In genomic region chr6:25041676-25042598, GRCh38 we compare ENCODE assay signal across 8 cellular contexts.
DNase-seq lines count a peak whose midpoint lies in the region; ATAC-seq and TF ChIP-seq lines count a peak whose summit lies in the region.

No MANE protein-coding gene starts in this region.

- ATAC-seq in activated naive CD8-positive, alpha-beta T cell treated with anti-CD3 and anti-CD28 coated beads, Interleukin-2, amount 10 ng/mL, durations not matched to agents 7 days and 5 days (ENCODE audit: low read depth): peak; percentile 71
- ATAC-seq in stimulated activated effector memory CD8-positive, alpha-beta T cell treated with anti-CD3 and anti-CD28 coated beads, Interleukin-12 subunit alpha, Interleukin-12 subunit beta, amount 100 ng/mL, for 72 hours: peak; percentile 78
- ATAC-seq in GM19035 (IDR thresholded peaks at IDR 0.05; ENCODE audit: unreplicated experiment): no peak

- 56 to 59% methylated on average over 24 of the region's 24 CpGs for WGBS in testis, 2 donors

- POLR2A ChIA-PET in activated naive CD8-positive, alpha-beta T cell treated with anti-CD3 and anti-CD28 coated beads, Interleukin-2, amount 10 ng/mL, durations not matched to agents 7 days and 5 days (lab: Charles Lee): interaction anchor here (0.6 to 2.1 kb wide), 7 partner anchors 14 to 90 kb away, joined by 3 to 6 read pairs (median 5); no protein-coding TSS in a partner anchor

- H3K4me1 ChIP-seq in testis: no peaks in the 10 kb centered on the region

- DNase-seq in NCI-H748 (lab: John Stamatoyannopoulos, UW; ENCODE audit: unreplicated experiment) (peak; percentile 13), NCI-H748 treated with DMSO at 0.1 percent for 48 hours (lab: John Stamatoyannopoulos, UW) (no peak), NCI-H526 treated with DMSO at 0.1 percent for 48 hours (lab: John Stamatoyannopoulos, UW) (peak; percentile 94), testis (no peak), MG63 (no peak)
- peak; percentile 58 for DNase-seq in activated naive CD8-positive, alpha-beta T cell treated with anti-CD3 and anti-CD28 coated beads, Interleukin-2, amount 10 ng/mL, durations not matched to agents 7 days and 5 days
- DNase-seq in stimulated activated effector memory CD8-positive, alpha-beta T cell treated with anti-CD3 and anti-CD28 coated beads, Interleukin-12 subunit alpha, Interleukin-12 subunit beta, amount 100 ng/mL, for 72 hours (ENCODE audit: low spot score in 2 of 2): peak; percentile 12 to 73

- no peak for TF ChIP-seq POLR2A in testis (IDR thresholded peaks at IDR 0.05)

- H3K4me1 Mint-ChIP-seq in activated naive CD8-positive, alpha-beta T cell treated with anti-CD3 and anti-CD28 coated beads, Interleukin-2, amount 10 ng/mL, durations not matched to agents 7 days and 5 days: peaks cover 53% of the 10 kb centered on the region
- H3K4me1 Mint-ChIP-seq in stimulated activated effector memory CD8-positive, alpha-beta T cell treated with anti-CD3 and anti-CD28 coated beads, Interleukin-12 subunit alpha, Interleukin-12 subunit beta, amount 100 ng/mL, for 72 hours: peaks cover 65% of the 10 kb centered on the region

- H3K27me3 Mint-ChIP-seq in activated naive CD8-positive, alpha-beta T cell treated with anti-CD3 and anti-CD28 coated beads, Interleukin-2, amount 10 ng/mL, durations not matched to agents 7 days and 5 days: peaks cover 2% of the 10 kb centered on the region

- H3K27me3 ChIP-seq in testis: no peaks in the 10 kb centered on the region
- H3K27me3 ChIP-seq in MG63: no peaks in the 10 kb centered on the region

- no peak overlapping the region for H3K27ac ChIP-seq in testis

- TF ChIP-seq CTCF in testis (IDR thresholded peaks at IDR 0.05): no peak

- no peaks in the 10 kb centered on the region for H3K36me3 ChIP-seq in testis (ENCODE audit: low read depth, missing control alignments)
- H3K36me3 ChIP-seq in MG63: no peaks in the 10 kb centered on the region

- intact Hi-C loops in testis (cut with DNase I; ENCODE audit: low total_unique reads): no loop called here

- H3K4me3 ChIP-seq in testis (peak overlapping the region in 1 of 2 donors; percentile 21), MG63 (no peak overlapping the region)

- H3K9me3 Mint-ChIP-seq in activated naive CD8-positive, alpha-beta T cell treated with anti-CD3 and anti-CD28 coated beads, Interleukin-2, amount 10 ng/mL, durations not matched to agents 7 days and 5 days: peaks cover 4% of the 10 kb centered on the region
- H3K9me3 Mint-ChIP-seq in stimulated activated effector memory CD8-positive, alpha-beta T cell treated with anti-CD3 and anti-CD28 coated beads, Interleukin-12 subunit alpha, Interleukin-12 subunit beta, amount 100 ng/mL, for 72 hours: no peaks in the 10 kb centered on the region

- peak overlapping the region; percentile 91 for H3K27ac Mint-ChIP-seq in activated naive CD8-positive, alpha-beta T cell treated with anti-CD3 and anti-CD28 coated beads, Interleukin-2, amount 10 ng/mL, durations not matched to agents 7 days and 5 days
- peak overlapping the region; percentile 99 for H3K27ac Mint-ChIP-seq in stimulated activated effector memory CD8-positive, alpha-beta T cell treated with anti-CD3 and anti-CD28 coated beads, Interleukin-12 subunit alpha, Interleukin-12 subunit beta, amount 100 ng/mL, for 72 hours

- no peaks in the 10 kb centered on the region for H3K9me3 ChIP-seq in testis
- H3K9me3 ChIP-seq in MG63: no peaks in the 10 kb centered on the region

- H3K36me3 Mint-ChIP-seq in activated naive CD8-positive, alpha-beta T cell treated with anti-CD3 and anti-CD28 coated beads, Interleukin-2, amount 10 ng/mL, durations not matched to agents 7 days and 5 days: peaks cover 16% of the 10 kb centered on the region
- peaks cover 25% of the 10 kb centered on the region for H3K36me3 Mint-ChIP-seq in stimulated activated effector memory CD8-positive, alpha-beta T cell treated with anti-CD3 and anti-CD28 coated beads, Interleukin-12 subunit alpha, Interleukin-12 subunit beta, amount 100 ng/mL, for 72 hours

- peak overlapping the region; percentile 90 for H3K4me3 Mint-ChIP-seq in activated naive CD8-positive, alpha-beta T cell treated with anti-CD3 and anti-CD28 coated beads, Interleukin-2, amount 10 ng/mL, durations not matched to agents 7 days and 5 days
- peak overlapping the region; percentile 93 for H3K4me3 Mint-ChIP-seq in stimulated activated effector memory CD8-positive, alpha-beta T cell treated with anti-CD3 and anti-CD28 coated beads, Interleukin-12 subunit alpha, Interleukin-12 subunit beta, amount 100 ng/mL, for 72 hours

Comparison
In these comparisons a context has a peak if more than half of its experiments do, and no peak if none do; other contexts are left out.
1. DNase-seq: peak in NCI-H748 (single experiment), NCI-H526 treated with DMSO at 0.1 percent for 48 hours (single experiment), activated naive CD8-positive, alpha-beta T cell treated with anti-CD3 and anti-CD28 coated beads, Interleukin-2, amount 10 ng/mL, durations not matched to agents 7 days and 5 days (single experiment) and stimulated activated effector memory CD8-positive, alpha-beta T cell treated with anti-CD3 and anti-CD28 coated beads, Interleukin-12 subunit alpha, Interleukin-12 subunit beta, amount 100 ng/mL, for 72 hours (2 of 2); none in NCI-H748 treated with DMSO at 0.1 percent for 48 hours (single experiment), testis (single experiment) and MG63 (single experiment).